ENCODE assay signal across 8 cellular contexts in the genomic region with DNA sequence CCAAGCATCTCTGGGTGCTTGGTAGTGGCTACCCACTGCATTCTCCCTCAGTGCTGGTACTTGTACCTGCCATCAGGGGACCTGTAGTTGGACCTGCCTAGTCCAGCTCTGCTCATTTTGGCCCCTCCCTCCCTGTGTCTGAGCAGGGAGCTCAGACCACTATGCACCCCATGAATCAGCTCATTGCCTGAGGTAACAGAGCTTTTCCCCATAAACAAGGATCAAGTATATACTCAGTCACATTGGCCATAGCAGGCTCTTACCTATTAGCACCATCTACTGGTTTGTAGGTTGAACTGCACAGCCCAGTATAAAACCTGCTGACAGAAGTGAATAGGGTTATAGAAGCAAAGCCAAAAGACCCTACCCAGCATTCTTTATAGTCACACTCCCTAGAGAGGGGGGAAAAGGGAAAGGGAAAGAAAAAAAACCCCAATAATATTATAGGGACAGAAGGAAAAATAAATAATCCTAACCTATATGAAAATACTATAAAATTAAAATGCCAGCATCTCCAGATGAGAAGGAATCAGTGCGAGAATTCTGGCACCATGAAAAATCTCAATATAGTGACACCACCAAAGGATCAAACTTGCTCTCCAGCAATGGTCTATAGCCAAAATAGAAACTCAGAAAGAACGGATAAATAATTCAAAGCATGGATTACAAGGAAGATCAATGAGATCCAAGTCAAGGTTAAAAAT. TPM values are rescaled to one million over a fixed set of nuclear protein-coding genes. Genes with fewer than 3 reads are reported as not detected.
DNase-seq lines count a peak whose midpoint lies in the region; ATAC-seq and TF ChIP-seq lines count a peak whose summit lies in the region.

No MANE protein-coding gene starts in this region.

- peaks cover 0 to 10% (median 0%) of the 10 kb centered on the region in 12 donors for H3K4me1 ChIP-seq in heart left ventricle

- intact Hi-C loops in activated T-helper 1 cell treated with anti-CD3 and anti-CD28 coated beads, Interleukin-12 subunit alpha, Interleukin-12 subunit beta, Interleukin-2, Interleukin-4 antibody, amounts not matched to agents 30 ng/mL and 10 ng/mL and 1 ng/mL, durations not matched to agents 14 hours and 24 hours and 36 hours (cut with micrococcal nuclease), result loop anchor here (1.0 to 10.0 kb wide), 5 partner anchors 87 to 459 kb away; a partner anchor contains a TSS
- intact Hi-C loops in heart left ventricle (cut with DNase I), result loop anchor here (1.0 to 10.0 kb wide), 5 partner anchors 127 to 459 kb away; no protein-coding TSS in a partner anchor

- TF ChIP-seq CTCF in heart left ventricle (IDR thresholded peaks at IDR 0.05), result peak; percentile 64 to 85 (median 78)

- no peak for TF ChIP-seq POLR2A in heart left ventricle (IDR thresholded peaks at IDR 0.05)

- H3K9me3 ChIP-seq in heart left ventricle, result peaks cover 0 to 30% (median 2%) of the 10 kb centered on the region in 12 donors

- H3K4me3 ChIP-seq in heart left ventricle, result no peak overlapping the region
- H3K4me3 ChIP-seq in skeletal muscle cell (ENCODE audit: low read depth, low read length), result no peak overlapping the region

- no peak overlapping the region for H3K27ac ChIP-seq in heart left ventricle

- no peak for DNase-seq in activated naive CD8-positive, alpha-beta T cell treated with anti-CD3 and anti-CD28 coated beads for 36 hours
- DNase-seq in NCI-H748 treated with DMSO at 0.1 percent for 48 hours (lab: John Stamatoyannopoulos, UW), result peak; percentile 47
- DNase-seq in activated T-helper 1 cell treated with anti-CD3 and anti-CD28 coated beads, Interleukin-12 subunit alpha, Interleukin-12 subunit beta, Interleukin-2, Interleukin-4 antibody, amounts not matched to agents 30 ng/mL and 10 ng/mL and 1 ng/mL, durations not matched to agents 14 hours and 24 hours and 36 hours (ENCODE audit: low spot score), result peak; percentile 30
- no peak for DNase-seq in heart left ventricle
- peak; percentile 15 for DNase-seq in skeletal muscle cell (ENCODE audit: low read depth)
- DNase-seq in putamen (ENCODE audit: low spot score), result no peak

- H3K36me3 Mint-ChIP-seq in activated naive CD8-positive, alpha-beta T cell, result peaks cover 26% of the 10 kb centered on the region
- peaks cover 33% of the 10 kb centered on the region for H3K36me3 Mint-ChIP-seq in activated naive CD8-positive, alpha-beta T cell treated with anti-CD3 and anti-CD28 coated beads for 36 hours
- peaks cover 38% of the 10 kb centered on the region for H3K36me3 Mint-ChIP-seq in activated T-helper 1 cell treated with anti-CD3 and anti-CD28 coated beads, Interleukin-12 subunit alpha, Interleukin-12 subunit beta, Interleukin-2, Interleukin-4 antibody, amounts not matched to agents 30 ng/mL and 10 ng/mL and 1 ng/mL, durations not matched to agents 14 hours and 24 hours and 36 hours (ENCODE audit: low read depth)

- H3K27me3 ChIP-seq in heart left ventricle, result no peaks in the 10 kb centered on the region

- no peaks in the 10 kb centered on the region for H3K9me3 Mint-ChIP-seq in activated naive CD8-positive, alpha-beta T cell (ENCODE audit: low read depth)
- peaks cover 14% of the 10 kb centered on the region for H3K9me3 Mint-ChIP-seq in activated naive CD8-positive, alpha-beta T cell treated with anti-CD3 and anti-CD28 coated beads for 36 hours
- H3K9me3 Mint-ChIP-seq in activated T-helper 1 cell treated with anti-CD3 and anti-CD28 coated beads, Interleukin-12 subunit alpha, Interleukin-12 subunit beta, Interleukin-2, Interleukin-4 antibody, amounts not matched to agents 30 ng/mL and 10 ng/mL and 1 ng/mL, durations not matched to agents 14 hours and 24 hours and 36 hours, result peaks cover 17% of the 10 kb centered on the region

- 83 to 91% (median 91%) methylated on average over 2 of the region's 2 CpGs for WGBS in heart left ventricle, 4 donors

- H3K4me3 Mint-ChIP-seq in activated naive CD8-positive, alpha-beta T cell, result no peak overlapping the region
- H3K4me3 Mint-ChIP-seq in activated naive CD8-positive, alpha-beta T cell treated with anti-CD3 and anti-CD28 coated beads for 36 hours, result no peak overlapping the region
- H3K4me3 Mint-ChIP-seq in activated T-helper 1 cell treated with anti-CD3 and anti-CD28 coated beads, Interleukin-12 subunit alpha, Interleukin-12 subunit beta, Interleukin-2, Interleukin-4 antibody, amounts not matched to agents 30 ng/mL and 10 ng/mL and 1 ng/mL, durations not matched to agents 14 hours and 24 hours and 36 hours, result no peak overlapping the region

- no peaks in the 10 kb centered on the region for H3K27me3 Mint-ChIP-seq in activated naive CD8-positive, alpha-beta T cell
- H3K27me3 Mint-ChIP-seq in activated naive CD8-positive, alpha-beta T cell treated with anti-CD3 and anti-CD28 coated beads for 36 hours, result no peaks in the 10 kb centered on the region
- no peaks in the 10 kb centered on the region for H3K27me3 Mint-ChIP-seq in activated T-helper 1 cell treated with anti-CD3 and anti-CD28 coated beads, Interleukin-12 subunit alpha, Interleukin-12 subunit beta, Interleukin-2, Interleukin-4 antibody, amounts not matched to agents 30 ng/mL and 10 ng/mL and 1 ng/mL, durations not matched to agents 14 hours and 24 hours and 36 hours (ENCODE audit: insufficient read depth)

- peak; percentile 62 for ATAC-seq in HG02759 (IDR thresholded peaks at IDR 0.05; ENCODE audit: unreplicated experiment)
- ATAC-seq in heart left ventricle, result peak in 3 of 4 donors; percentile 62 to 65 (median 64)

- peak overlapping the region; percentile 41 for H3K27ac Mint-ChIP-seq in activated naive CD8-positive, alpha-beta T cell
- H3K27ac Mint-ChIP-seq in activated naive CD8-positive, alpha-beta T cell treated with anti-CD3 and anti-CD28 coated beads for 36 hours, result no peak overlapping the region
- H3K27ac Mint-ChIP-seq in activated T-helper 1 cell treated with anti-CD3 and anti-CD28 coated beads, Interleukin-12 subunit alpha, Interleukin-12 subunit beta, Interleukin-2, Interleukin-4 antibody, amounts not matched to agents 30 ng/mL and 10 ng/mL and 1 ng/mL, durations not matched to agents 14 hours and 24 hours and 36 hours, result no peak overlapping the region

- H3K36me3 ChIP-seq in heart left ventricle, result peaks cover 0 to 56% (median 19%) of the 10 kb centered on the region in 9 donors

- peaks cover 35% of the 10 kb centered on the region for H3K4me1 Mint-ChIP-seq in activated naive CD8-positive, alpha-beta T cell (ENCODE audit: low read depth)
- peaks cover 23% of the 10 kb centered on the region for H3K4me1 Mint-ChIP-seq in activated naive CD8-positive, alpha-beta T cell treated with anti-CD3 and anti-CD28 coated beads for 36 hours
- H3K4me1 Mint-ChIP-seq in activated T-helper 1 cell treated with anti-CD3 and anti-CD28 coated beads, Interleukin-12 subunit alpha, Interleukin-12 subunit beta, Interleukin-2, Interleukin-4 antibody, amounts not matched to agents 30 ng/mL and 10 ng/mL and 1 ng/mL, durations not matched to agents 14 hours and 24 hours and 36 hours (ENCODE audit: low read depth), result peaks cover 45% of the 10 kb centered on the region

RNA-seq across cellular contexts. Expression of a gene that starts 6.9 kb away (rescaled TPM):
- total RNA-seq in activated naive CD8-positive, alpha-beta T cell treated with anti-CD3 and anti-CD28 coated beads for 36 hours, result 1 to 10 TPM in 1 of 2 experiments, under 1 TPM in 1; 0.98 to 1.3 TPM
- total RNA-seq in activated T-helper 1 cell treated with anti-CD3 and anti-CD28 coated beads, Interleukin-12 subunit alpha, Interleukin-12 subunit beta, Interleukin-2, Interleukin-4 antibody, amounts not matched to agents 30 ng/mL and 10 ng/mL and 1 ng/mL, durations not matched to agents 14 hours and 24 hours and 36 hours, result 0.23 and 1.1 TPM in 2 replicates
- total RNA-seq in heart left ventricle, result 1 to 10 TPM; 3.9 to 8.1 (median 7.2) TPM
- 1 to 10 TPM; 1.1 to 3.7 TPM for polyA plus RNA-seq in heart left ventricle

Comparison
In these comparisons a context has a peak if more than half of its experiments do, and no peak if none do; other contexts are left out.
1. DNase-seq: peak in NCI-H748 treated with DMSO at 0.1 percent for 48 hours (single experiment), activated T-helper 1 cell treated with anti-CD3 and anti-CD28 coated beads, Interleukin-12 subunit alpha, Interleukin-12 subunit beta, Interleukin-2, Interleukin-4 antibody, amounts not matched to agents 30 ng/mL and 10 ng/mL and 1 ng/mL, durations not matched to agents 14 hours and 24 hours and 36 hours (single experiment) and skeletal muscle cell (single experiment); none in activated naive CD8-positive, alpha-beta T cell treated with anti-CD3 and anti-CD28 coated beads for 36 hours (single experiment), heart left ventricle (0 of 5) and putamen (single experiment).